Comparison of ENCODE assay signal across 13 cellular contexts in genomic region chr12:121238086-121238485, GRCh38. TPM values are rescaled to one million over a fixed set of nuclear protein-coding genes. Genes with fewer than 3 reads are reported as not detected.
DNase-seq lines count a peak whose midpoint lies in the region; ATAC-seq and TF ChIP-seq lines count a peak whose summit lies in the region.
"Had no signal": no experiment of that assay in that cellular context is flagged by ENCODE, and none has a peak within 500 bp of the region (broad histone marks: within the 10 kb centered on the region; RNA-seq: fewer than 3 reads in every experiment).

No MANE protein-coding gene starts in this region.

- dilution Hi-C loops in IMR-90 (cut with HindIII; ENCODE audit: low sequenced_read_pairs, unreplicated experiment) = no loop called here

- H4K20me1 ChIP-seq in IMR-90 (ENCODE audit: insufficient read depth, low read length) (peaks cover 3% of the 10 kb centered on the region; the same call in 1 of the 2 replicates), osteoblast (ENCODE audit: insufficient read depth, low read length) (no peaks in the 10 kb centered on the region), smooth muscle cell (ENCODE audit: low read depth) (no peaks in the 10 kb centered on the region)

- CTCF ChIA-PET in IMR-90 (lab: Yijun Ruan, JAX) = interaction anchor here (1.7 kb wide), 1 partner anchor 7 kb away, joined by 5 read pairs; no protein-coding TSS in a partner anchor

- no peak overlapping the region for H4K5ac ChIP-seq in IMR-90 (ENCODE audit: low read depth, low read length)

- no peak for TF ChIP-seq POLR2A in IMR-90 (IDR thresholded peaks at IDR 0.05; ENCODE audit: low read depth, low read length)

- no peak overlapping the region for H2BK5ac ChIP-seq in IMR-90 (ENCODE audit: low read depth, low read length, poor library complexity, severe bottlenecking)

- no peak overlapping the region for H3K23ac ChIP-seq in IMR-90 (ENCODE audit: low read depth, low read length)

- no peak for TF ChIP-seq RAD21 in IMR-90 (IDR thresholded peaks at IDR 0.05; ENCODE audit: low read length)

- H3K27ac ChIP-seq in IMR-90 (ENCODE audit: insufficient read depth, low read length) = no peak overlapping the region
- H3K27ac ChIP-seq in osteoblast (ENCODE audit: low read depth, low read length) = no peak overlapping the region
- no peak overlapping the region for H3K27ac ChIP-seq in smooth muscle cell (ENCODE audit: low read depth)
- H3K27ac ChIP-seq: gastrocnemius medialis, tibial artery had no signal

- H3K27ac Mint-ChIP-seq in T-helper 2 cell treated with Interferon-gamma antibody and Interleukin-4, amounts not matched to agents 5 μg/mL and 100 μg/mL, for 36 hours = peak overlapping the region; percentile 6
- peak overlapping the region; percentile 98 for H3K27ac Mint-ChIP-seq in central memory CD8-positive, alpha-beta T cell (ENCODE audit: low read depth)

- no peak for ATAC-seq in IMR-90 (ENCODE audit: low read depth)
- no peak for ATAC-seq in central memory CD8-positive, alpha-beta T cell (replicated peaks; ENCODE audit: extremely low read depth, poor library complexity, severe bottlenecking)
- no peak for ATAC-seq in GM18519 (IDR thresholded peaks at IDR 0.05; ENCODE audit: low FRiP score, unreplicated experiment)
- ATAC-seq: gastrocnemius medialis had no signal

- H3K9ac ChIP-seq in IMR-90 (ENCODE audit: low read depth, low read length) (no peak overlapping the region), smooth muscle cell (ENCODE audit: low read depth) (no peak overlapping the region)

- H3K4me1 ChIP-seq in IMR-90 (ENCODE audit: control insufficient read depth, insufficient read depth, low read length) (peaks cover 2% of the 10 kb centered on the region), osteoblast (ENCODE audit: insufficient read depth, low read length) (peaks cover 6% of the 10 kb centered on the region), smooth muscle cell (ENCODE audit: low read depth) (peaks cover 16% of the 10 kb centered on the region)
- H3K4me1 ChIP-seq: gastrocnemius medialis had no signal

- H3K36me3 ChIP-seq in IMR-90 (ENCODE audit: control insufficient read depth, insufficient read depth, low read length) (peaks cover 19% of the 10 kb centered on the region), osteoblast (ENCODE audit: insufficient read depth, low read length) (peaks cover 17% of the 10 kb centered on the region), smooth muscle cell (ENCODE audit: low read depth) (no peaks in the 10 kb centered on the region)

- in situ Hi-C loops in IMR-90 (cut with MboI; ENCODE audit: low sequenced_read_pairs) (no loop called here), GM13976 (cut with MboI; ENCODE audit: low sequenced_read_pairs, unreplicated experiment) (no loop called here)

- no peak overlapping the region for H4K91ac ChIP-seq in IMR-90 (ENCODE audit: insufficient read depth, low read depth, low read length)

- no peak overlapping the region for H3K4me3 Mint-ChIP-seq in T-helper 2 cell treated with Interferon-gamma antibody and Interleukin-4, amounts not matched to agents 5 μg/mL and 100 μg/mL, for 36 hours
- no peak overlapping the region for H3K4me3 Mint-ChIP-seq in central memory CD8-positive, alpha-beta T cell
- H3K4me3 Mint-ChIP-seq: activated CD4-positive, alpha-beta T cell treated with anti-CD3 and anti-CD28 coated beads, Interleukin-2, amount 10 ng/mL, durations not matched to agents 24 days and 14 days had no signal

- H2AK9ac ChIP-seq in IMR-90 (replicated peaks; ENCODE audit: low read depth, low read length, poor library complexity) = no peak overlapping the region

- no peak overlapping the region for H3K4me2 ChIP-seq in IMR-90 (ENCODE audit: low read depth, low read length)
- no peak overlapping the region for H3K4me2 ChIP-seq in osteoblast (ENCODE audit: insufficient read depth, low read length)
- no peak overlapping the region for H3K4me2 ChIP-seq in smooth muscle cell

- H3K79me1 ChIP-seq in IMR-90 (ENCODE audit: low read depth in 1 of 2, low read length in 2 of 2) = no peaks in the 10 kb centered on the region; a peak in 1 of 4 replicates

- no peak for TF ChIP-seq CTCF in IMR-90 (conservative IDR thresholded peaks at IDR 0.05; ENCODE audit: low read depth, low read length)
- no peak for TF ChIP-seq CTCF in osteoblast (IDR thresholded peaks at IDR 0.05; ENCODE audit: extremely low read depth, low read depth, low read length)
- TF ChIP-seq CTCF in GM13976 (IDR thresholded peaks at IDR 0.05; ENCODE audit: borderline replicate concordance, control extremely low read depth, extremely low read depth, insufficient read depth, missing control alignments) = no peak
- TF ChIP-seq CTCF in smooth muscle cell (IDR thresholded peaks at IDR 0.05; ENCODE audit: borderline replicate concordance, insufficient read depth, poor library complexity, severe bottlenecking) = no peak

- H3K9me1 ChIP-seq in IMR-90 (ENCODE audit: insufficient read depth, low read length) = no peaks in the 10 kb centered on the region

- intact Hi-C loops in IMR-90 (cut with micrococcal nuclease) = no loop called here

- H3K4me3 ChIP-seq in IMR-90 (ENCODE audit: insufficient read depth, low read depth, low read length) = no peak overlapping the region
- no peak overlapping the region for H3K4me3 ChIP-seq in osteoblast (ENCODE audit: insufficient read depth, low read length)
- H3K4me3 ChIP-seq in smooth muscle cell = no peak overlapping the region
- H3K4me3 ChIP-seq: gastrocnemius medialis, tibial artery had no signal

- H3K4ac ChIP-seq in IMR-90 (ENCODE audit: low read depth, low read length) = no peak overlapping the region

- POLR2A ChIA-PET in IMR-90 (lab: Charles Lee; ENCODE audit: unreplicated experiment) = no interaction called here

- H3F3A ChIP-seq in smooth muscle cell (ENCODE audit: low read depth) = no peaks in the 10 kb centered on the region

- H3K56ac ChIP-seq in IMR-90 (ENCODE audit: extremely low read depth, insufficient read depth, low read length) = no peak overlapping the region

- H2AK5ac ChIP-seq in IMR-90 (ENCODE audit: low read depth, low read length) = no peak overlapping the region

- H2AFZ ChIP-seq in IMR-90 (replicated peaks; ENCODE audit: low read length, poor library complexity) (peak overlapping the region; percentile 35), osteoblast (ENCODE audit: low read length) (no peak overlapping the region), smooth muscle cell (ENCODE audit: low read depth) (no peak overlapping the region)

- no peaks in the 10 kb centered on the region for H3K27me3 ChIP-seq in IMR-90 (ENCODE audit: control insufficient read depth, insufficient read depth, low read length)
- no peaks in the 10 kb centered on the region for H3K27me3 ChIP-seq in osteoblast (ENCODE audit: insufficient read depth, low read length)
- no peaks in the 10 kb centered on the region for H3K27me3 ChIP-seq in smooth muscle cell (ENCODE audit: low read depth)
- H3K27me3 ChIP-seq: gastrocnemius medialis, tibial artery had no signal

- no peak overlapping the region for H2BK20ac ChIP-seq in IMR-90 (ENCODE audit: low read depth, low read length)

- H3K79me2 ChIP-seq in osteoblast (ENCODE audit: insufficient read depth, low read length) (no peaks in the 10 kb centered on the region), smooth muscle cell (ENCODE audit: low read depth) (no peaks in the 10 kb centered on the region)

- H3K27me3 Mint-ChIP-seq in T-helper 2 cell treated with Interferon-gamma antibody and Interleukin-4, amounts not matched to agents 5 μg/mL and 100 μg/mL, for 36 hours (ENCODE audit: low read depth) = no peaks in the 10 kb centered on the region
- no peaks in the 10 kb centered on the region for H3K27me3 Mint-ChIP-seq in central memory CD8-positive, alpha-beta T cell
- H3K27me3 Mint-ChIP-seq: activated CD4-positive, alpha-beta T cell treated with anti-CD3 and anti-CD28 coated beads, Interleukin-2, amount 10 ng/mL, durations not matched to agents 24 days and 14 days had no signal

- 82% methylated on average over 3 of the region's 4 CpGs; no CpG with 5 or more reads in 1 of the 2 experiments for WGBS in IMR-90 (ENCODE audit: extremely low coverage in 2 of 2, insufficient read length in 1 of 2), 2 experiments
- WGBS in smooth muscle cell (ENCODE audit: low lambda C conversion rate) = 95% methylated on average over 4 of the region's 4 CpGs

- H3K4me1 Mint-ChIP-seq in T-helper 2 cell treated with Interferon-gamma antibody and Interleukin-4, amounts not matched to agents 5 μg/mL and 100 μg/mL, for 36 hours (ENCODE audit: low read depth) = peaks cover 35% of the 10 kb centered on the region
- peaks cover 21% of the 10 kb centered on the region for H3K4me1 Mint-ChIP-seq in central memory CD8-positive, alpha-beta T cell

- no peak overlapping the region for H4K8ac ChIP-seq in IMR-90 (ENCODE audit: low read depth in 2 of 2, low read length in 2 of 2)

- H3K9me3 ChIP-seq in IMR-90 (ENCODE audit: control insufficient read depth, insufficient read depth, low read length) = no peaks in the 10 kb centered on the region
- H3K9me3 ChIP-seq in osteoblast (ENCODE audit: low read depth, low read length) = no peaks in the 10 kb centered on the region
- no peaks in the 10 kb centered on the region for H3K9me3 ChIP-seq in smooth muscle cell (replicated peaks; ENCODE audit: low read depth)
- H3K9me3 ChIP-seq: gastrocnemius medialis, tibial artery had no signal

- no peak overlapping the region for H2BK120ac ChIP-seq in IMR-90 (ENCODE audit: low read depth, low read length)

- H3K36me3 Mint-ChIP-seq in T-helper 2 cell treated with Interferon-gamma antibody and Interleukin-4, amounts not matched to agents 5 μg/mL and 100 μg/mL, for 36 hours (ENCODE audit: low read depth) = peaks cover 36% of the 10 kb centered on the region
- H3K36me3 Mint-ChIP-seq in central memory CD8-positive, alpha-beta T cell (ENCODE audit: insufficient read depth) = peaks cover 17% of the 10 kb centered on the region

- no peak overlapping the region for H3K14ac ChIP-seq in IMR-90 (replicated peaks; ENCODE audit: low read depth, low read length)

- no TSS peak for BruUV-seq in IMR-90 (replicated peaks; lab: Mats Ljungman, UMichigan)

- H3K9me3 Mint-ChIP-seq in T-helper 2 cell treated with Interferon-gamma antibody and Interleukin-4, amounts not matched to agents 5 μg/mL and 100 μg/mL, for 36 hours = no peaks in the 10 kb centered on the region
- H3K9me3 Mint-ChIP-seq in central memory CD8-positive, alpha-beta T cell = no peaks in the 10 kb centered on the region
- H3K9me3 Mint-ChIP-seq: activated CD4-positive, alpha-beta T cell treated with anti-CD3 and anti-CD28 coated beads, Interleukin-2, amount 10 ng/mL, durations not matched to agents 24 days and 14 days had no signal

- H2BK15ac ChIP-seq in IMR-90 (ENCODE audit: low read depth, low read length) = no peak overlapping the region

- DNase-seq in T-helper 2 cell treated with Interferon-gamma antibody and Interleukin-4, amounts not matched to agents 5 μg/mL and 100 μg/mL, for 36 hours (ENCODE audit: low spot score) = no peak
- DNase-seq in T-helper 2 cell (no peak), IMR-90 (no peak), osteoblast (ENCODE audit: insufficient read length, low spot score, missing footprints) (peak; percentile 59), GM13976 (ENCODE audit: low spot score) (no peak), smooth muscle cell (lab: John Stamatoyannopoulos, UW; ENCODE audit: unreplicated experiment) (no peak)
- no peak for DNase-seq in central memory CD8-positive, alpha-beta T cell (ENCODE audit: low spot score in 2 of 2)
- DNase-seq: activated CD4-positive, alpha-beta T cell treated with anti-CD3 and anti-CD28 coated beads, Interleukin-2, amount 10 ng/mL, durations not matched to agents 24 days and 14 days; activated effector memory CD4-positive, alpha-beta T cell treated with Interleukin-2 at 50 U/mL for 16 hours; gastrocnemius medialis; T-helper 1 cell; tibial artery had no signal

- H3K18ac ChIP-seq in IMR-90 (ENCODE audit: low read depth, low read length) = no peak overlapping the region

RNA-seq across cellular contexts. Expression of gene P2RX4, which starts 28.2 kb away (rescaled TPM):
- total RNA-seq in IMR-90 (2012; rRNA removed) (8.3 and 9.5 TPM in 2 replicates), osteoblast (22.1 and 23.5 TPM in 2 replicates), smooth muscle cell (18.1 and 32.2 TPM in 2 replicates)
- polyA plus RNA-seq in IMR-90 (2012; rRNA removed) (12.6 and 13.6 TPM in 2 replicates), smooth muscle cell (16.8 and 20.6 TPM in 2 replicates)
- polyA plus RNA-seq in IMR-90 (2012; cell fraction: cytosol; rRNA removed) = 19.9 and 29.3 TPM in 2 replicates
- 19.5 and 20.0 TPM in 2 replicates for polyA plus RNA-seq in IMR-90 (2012; cell fraction: nucleus; rRNA removed; ENCODE audit: low replicate concordance)

RNA-seq across cellular contexts. Expression of gene CAMKK2, which starts 58.4 kb away (rescaled TPM):
- 15.0 and 15.2 TPM in 2 replicates for total RNA-seq in IMR-90 (2012; rRNA removed)
- polyA plus RNA-seq in IMR-90 (2012; rRNA removed) = 24.7 and 25.7 TPM in 2 replicates
- polyA plus RNA-seq in IMR-90 (2012; cell fraction: cytosol; rRNA removed) = 22.6 and 26.2 TPM in 2 replicates
- 48.0 and 52.9 TPM in 2 replicates for polyA plus RNA-seq in IMR-90 (2012; cell fraction: nucleus; rRNA removed; ENCODE audit: low replicate concordance)
- 22.8 and 23.9 TPM in 2 replicates for total RNA-seq in osteoblast
- total RNA-seq in smooth muscle cell = 13.3 and 16.4 TPM in 2 replicates
- 19.9 and 23.4 TPM in 2 replicates for polyA plus RNA-seq in smooth muscle cell
